Comparison of ENCODE assay signal across 8 cellular contexts in genomic region chr1:206634365-206635079, GRCh38. TPM values are rescaled to one million over a fixed set of nuclear protein-coding genes. Genes with fewer than 3 reads are reported as not detected.
A peak's percentile ranks its signal among the peaks of the same experiment; 100 is the strongest.
DNase-seq lines count a peak whose midpoint lies in the region; ATAC-seq, FAIRE-seq and TF ChIP-seq lines count a peak whose summit lies in the region.

No MANE protein-coding gene starts in this region.

- peaks cover 13% of the 10 kb centered on the region for H3K27me3 Mint-ChIP-seq in activated CD4-positive, alpha-beta T cell treated with anti-CD3 and anti-CD28 coated beads, Interleukin-2, amount 10 ng/mL, durations not matched to agents 24 days and 14 days

- ATAC-seq in left colon: peak; percentile 62
- ATAC-seq in GM21717 (IDR thresholded peaks at IDR 0.05; ENCODE audit: unreplicated experiment): no peak

- no peaks in the 10 kb centered on the region for H3K9me3 ChIP-seq in colonic mucosa

- H3K4me3 ChIP-seq in AG04449 (ENCODE audit: low read depth, low read length) (peak overlapping the region; percentile 86), colonic mucosa (peak overlapping the region; percentile 94)

- peak overlapping the region; percentile 68 for H3K27ac ChIP-seq in colonic mucosa

- no peak for TF ChIP-seq POLR2A in H54 (IDR thresholded peaks at IDR 0.05; ENCODE audit: low read depth, low read length)

- H3K4me1 Mint-ChIP-seq in activated CD4-positive, alpha-beta T cell treated with anti-CD3 and anti-CD28 coated beads, Interleukin-2, amount 10 ng/mL, durations not matched to agents 24 days and 14 days: peaks cover 25% of the 10 kb centered on the region

- peak overlapping the region; percentile 44 to 64 for H3K9ac ChIP-seq in colonic mucosa (ENCODE audit: low read depth in 2 of 2, low read length in 2 of 2)

- no peak for FAIRE-seq in H54 (lab: Jason Lieb, UNC)

- peak overlapping the region; percentile 94 for H3K27ac Mint-ChIP-seq in activated CD4-positive, alpha-beta T cell treated with anti-CD3 and anti-CD28 coated beads, Interleukin-2, amount 10 ng/mL, durations not matched to agents 24 days and 14 days

- H3K36me3 ChIP-seq in colonic mucosa: no peaks in the 10 kb centered on the region

- no peaks in the 10 kb centered on the region for H3K9me3 Mint-ChIP-seq in activated CD4-positive, alpha-beta T cell treated with anti-CD3 and anti-CD28 coated beads, Interleukin-2, amount 10 ng/mL, durations not matched to agents 24 days and 14 days

- peaks cover 6% of the 10 kb centered on the region for H3K36me3 Mint-ChIP-seq in activated CD4-positive, alpha-beta T cell treated with anti-CD3 and anti-CD28 coated beads, Interleukin-2, amount 10 ng/mL, durations not matched to agents 24 days and 14 days (ENCODE audit: low read depth)

- no peak for DNase-seq in AG04449 (ENCODE audit: low read depth, low spot score)
- DNase-seq in H54 (ENCODE audit: insufficient read length, low spot score): peak; percentile 38
- DNase-seq in NCI-H460 (ENCODE audit: extremely low read depth, low read depth): peak; percentile 91
- peak; percentile 93 for DNase-seq in activated CD4-positive, alpha-beta T cell treated with anti-CD3 and anti-CD28 coated beads, Interleukin-2, amount 10 ng/mL, durations not matched to agents 24 days and 14 days
- peak; percentile 97 for DNase-seq in colonic mucosa
- DNase-seq in left colon: peak; percentile 85 to 97
- DNase-seq in stimulated activated CD4-positive, alpha-beta T cell treated with anti-CD3 and anti-CD28 coated beads, Interleukin-15, amount 100 ng/mL, for 48 hours (ENCODE audit: low read depth in 2 of 2): peak; percentile 41 to 61

- POLR2A ChIA-PET in AG04449 (lab: Yijun Ruan, JAX): interaction anchor here (1.0 to 1.5 kb wide), 10 partner anchors 15 to 287 kb away, joined by 3 to 16 read pairs (median 4); partner anchors contain the start of genes EIF2D, FCMR and IKBKE

- peak overlapping the region; percentile 87 for H3K4me3 Mint-ChIP-seq in activated CD4-positive, alpha-beta T cell treated with anti-CD3 and anti-CD28 coated beads, Interleukin-2, amount 10 ng/mL, durations not matched to agents 24 days and 14 days

- H3K27me3 ChIP-seq in colonic mucosa: no peaks in the 10 kb centered on the region

- TF ChIP-seq CTCF in AG04449 (IDR thresholded peaks at IDR 0.05; ENCODE audit: insufficient read depth, low read length, missing control alignments) (peak; percentile 77), colonic mucosa (IDR thresholded peaks at IDR 0.05) (peak; percentile 76)

- CTCF ChIA-PET in AG04449 (lab: Yijun Ruan, JAX): interaction anchor here (0.8 to 42.9 kb wide), 31 partner anchors 8 to 351 kb away, joined by 3 to 1486 read pairs (median 7); partner anchors contain the start of gene EIF2D

- H3K4me1 ChIP-seq in colonic mucosa: peaks cover 6% of the 10 kb centered on the region

- intact Hi-C loops in activated CD4-positive, alpha-beta T cell treated with anti-CD3 and anti-CD28 coated beads, Interleukin-2, amount 10 ng/mL, durations not matched to agents 24 days and 14 days (cut with micrococcal nuclease): loop anchor here (1.0 to 5.0 kb wide), 8 partner anchors 22 to 348 kb away; partner anchors contain the start of genes EIF2D and MAPKAPK2
- intact Hi-C loops in colonic mucosa (cut with DNase I) (loop anchor here (1.0 to 10.0 kb wide), 2 partner anchors 29 to 280 kb away; no protein-coding TSS in a partner anchor), left colon (cut with DNase I, micrococcal nuclease) (loop anchor here in 1 of 2 donors (2.0 to 10.0 kb wide), 2 partner anchors 30 to 280 kb away; no protein-coding TSS in a partner anchor)

RNA-seq across cellular contexts. Expression of gene DYRK3, which starts 0.8 kb away (rescaled TPM):
- total RNA-seq in NCI-H460 (2014; rRNA removed; shearing (Covaris generic)): 14.1 and 15.5 TPM in 2 replicates
- 9.2 and 10.9 TPM in 2 replicates for polyA plus RNA-seq in NCI-H460 (2014; cell fraction: nucleus; rRNA removed)
- total RNA-seq in activated CD4-positive, alpha-beta T cell treated with anti-CD3 and anti-CD28 coated beads, Interleukin-2, amount 10 ng/mL, durations not matched to agents 24 days and 14 days: 16.5 and 16.9 TPM in 2 replicates
- total RNA-seq in colonic mucosa (1 to 10 TPM in 1 of 2 donors, under 1 TPM in 1; 0.86 to 1.9 TPM), left colon (1 to 10 TPM in 1 of 2 donors, under 1 TPM in 1; 0.58 to 1.2 TPM)

RNA-seq across cellular contexts. Expression of gene EIF2D, which starts 22.3 kb away (rescaled TPM):
- total RNA-seq in NCI-H460 (2014; rRNA removed; shearing (Covaris generic)): 101 and 114 TPM in 2 replicates
- polyA plus RNA-seq in NCI-H460 (2014; cell fraction: nucleus; rRNA removed): 93.2 and 99.4 TPM in 2 replicates
- 86.6 and 89.4 TPM in 2 replicates for total RNA-seq in activated CD4-positive, alpha-beta T cell treated with anti-CD3 and anti-CD28 coated beads, Interleukin-2, amount 10 ng/mL, durations not matched to agents 24 days and 14 days
- total RNA-seq in colonic mucosa (10 to 100 TPM; 39.2 to 45.0 TPM), left colon (10 to 100 TPM; 35.5 to 38.4 TPM)

RNA-seq across cellular contexts. Expression of gene MAPKAPK2, which starts 50.2 kb away (rescaled TPM):
- 32.1 and 34.3 TPM in 2 replicates for total RNA-seq in NCI-H460 (2014; rRNA removed; shearing (Covaris generic))
- polyA plus RNA-seq in NCI-H460 (2014; cell fraction: nucleus; rRNA removed): 16.6 and 18.9 TPM in 2 replicates
- 95.1 and 97.4 TPM in 2 replicates for total RNA-seq in activated CD4-positive, alpha-beta T cell treated with anti-CD3 and anti-CD28 coated beads, Interleukin-2, amount 10 ng/mL, durations not matched to agents 24 days and 14 days
- total RNA-seq in colonic mucosa (10 to 100 TPM; 61.4 to 71.1 TPM), left colon (10 to 100 TPM; 62.5 to 80.8 TPM)
